Comparison of ENCODE assay signal across 25 cellular contexts in the genomic region with DNA sequence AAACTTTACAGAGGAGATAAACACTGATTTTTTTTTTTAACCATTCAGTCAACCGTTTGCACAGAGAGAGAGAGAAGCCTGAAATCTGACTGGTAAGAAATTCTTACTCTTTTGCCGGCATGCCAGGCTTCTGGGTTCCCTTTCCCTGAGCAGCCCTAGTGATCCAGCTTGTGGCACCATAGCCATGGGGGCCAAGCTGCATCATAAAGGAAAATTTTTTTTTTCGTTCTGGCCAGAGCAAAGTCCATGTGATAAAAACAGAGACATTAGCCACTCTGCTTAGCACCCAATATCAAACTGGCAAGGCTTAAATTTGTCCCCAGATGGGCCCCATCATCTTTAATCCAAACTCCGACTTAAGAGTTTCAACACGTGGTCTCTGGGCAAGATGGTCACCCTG. TPM values are rescaled to one million over a fixed set of nuclear protein-coding genes. Genes with fewer than 3 reads are reported as not detected.
"Had no signal": no experiment of that assay in that cellular context is flagged by ENCODE, and none has a peak within 500 bp of the region (broad histone marks: within the 10 kb centered on the region; RNA-seq: fewer than 3 reads in every experiment).

No MANE protein-coding gene starts in this region.

- H3K27ac ChIP-seq: heart right ventricle, right lobe of liver, thoracic aorta, vagina, VCaP had no signal

- H3K4me1 Mint-ChIP-seq: brain, neural crest cell had no signal

- H3K9me3 Mint-ChIP-seq: dendritic cell treated with granulocyte-macrophage colony-stimulating factor and Interleukin-4, amounts not matched to agents 40 ng/mL and 50 ng/mL, for 4 days had no signal

- H3K9me3 ChIP-seq: right lobe of liver, thoracic aorta, vagina had no signal

- H3K4me1 ChIP-seq: right lobe of liver, vagina had no signal

- H3K36me3 ChIP-seq: heart right ventricle, right lobe of liver, thoracic aorta, vagina had no signal

- H3K36me3 Mint-ChIP-seq: stimulated activated effector memory CD8-positive, alpha-beta T cell treated with anti-CD3 and anti-CD28 coated beads, Interleukin-12 subunit alpha, Interleukin-12 subunit beta, amount 100 ng/mL, for 72 hours had no signal

- ATAC-seq: heart right ventricle; left cardiac atrium; right lobe of liver; stimulated activated effector memory CD8-positive, alpha-beta T cell treated with anti-CD3 and anti-CD28 coated beads, Interleukin-12 subunit alpha, Interleukin-12 subunit beta, amount 100 ng/mL, for 72 hours had no signal

- H3K4me3 ChIP-seq: heart right ventricle, right lobe of liver, thoracic aorta, vagina had no signal

- H3K4me3 Mint-ChIP-seq: brain; dendritic cell treated with granulocyte-macrophage colony-stimulating factor and Interleukin-4, amounts not matched to agents 40 ng/mL and 50 ng/mL, for 4 days; memory B cell; neural crest cell; stimulated activated effector memory CD8-positive, alpha-beta T cell treated with anti-CD3 and anti-CD28 coated beads, Interleukin-12 subunit alpha, Interleukin-12 subunit beta, amount 100 ng/mL, for 72 hours; T-helper 1 cell treated with Interleukin-12 subunit alpha and Interleukin-12 subunit beta and Interleukin-4 antibody, amounts not matched to agents 30 μg/mL and 1 μg/mL, for 36 hours; type B pancreatic cell had no signal

- DNase-seq: activated CD4-positive, alpha-beta T cell treated with anti-CD3 and anti-CD28 coated beads, Interleukin-2, amount 50 U/mL, for 48 hours; activated CD4-positive, CD25-positive, alpha-beta regulatory T cell treated with anti-CD3 and anti-CD28 coated beads, Interleukin-2, amount 50 U/mL, for 72 hours; activated naive CD4-positive, alpha-beta T cell treated with Interleukin-2 at 50 U/mL for 16 hours; anterior cingulate cortex; effector CD4-positive, alpha-beta T cell; erythroblast; foreskin fibroblast; heart right ventricle; islet precursor cell; left cardiac atrium; occipital lobe; posterior cingulate gyrus; right lobe of liver; small intestine; stimulated activated CD4-positive, alpha-beta T cell treated with anti-CD3 and anti-CD28 coated beads, Interleukin-2, amount 100 ng/mL, for 24 hours had no signal

- H3K27ac Mint-ChIP-seq: dendritic cell treated with granulocyte-macrophage colony-stimulating factor and Interleukin-4, amounts not matched to agents 40 ng/mL and 50 ng/mL, for 4 days; stimulated activated effector memory CD8-positive, alpha-beta T cell treated with anti-CD3 and anti-CD28 coated beads, Interleukin-12 subunit alpha, Interleukin-12 subunit beta, amount 100 ng/mL, for 72 hours; T-helper 1 cell treated with Interleukin-12 subunit alpha and Interleukin-12 subunit beta and Interleukin-4 antibody, amounts not matched to agents 30 μg/mL and 1 μg/mL, for 36 hours; type B pancreatic cell had no signal

- H3K27me3 Mint-ChIP-seq: brain; dendritic cell treated with granulocyte-macrophage colony-stimulating factor and Interleukin-4, amounts not matched to agents 40 ng/mL and 50 ng/mL, for 4 days; memory B cell; type B pancreatic cell had no signal

- H3K27me3 ChIP-seq: heart right ventricle, right lobe of liver, vagina had no signal

RNA-seq across cellular contexts. Expression of a gene that starts 58.8 kb away (rescaled TPM):
- total RNA-seq: neural crest cell had no signal
